ENCODE assay signal across 12 cellular contexts in genomic region chr4:124030038-124030638, GRCh38.
DNase-seq lines count a peak whose midpoint lies in the region; ATAC-seq and TF ChIP-seq lines count a peak whose summit lies in the region.
"Had no signal": no experiment of that assay in that cellular context is flagged by ENCODE, and none has a peak within 500 bp of the region (broad histone marks: within the 10 kb centered on the region; RNA-seq: fewer than 3 reads in every experiment).

No MANE protein-coding gene starts in this region.

- H2AFZ ChIP-seq in neural progenitor cell (replicated peaks) = no peak overlapping the region

- H3K27me3 ChIP-seq in cardiac muscle cell (no peaks in the 10 kb centered on the region), neural progenitor cell (no peaks in the 10 kb centered on the region), aorta (ENCODE audit: control insufficient read depth in 1 of 2, insufficient read depth in 2 of 2, low read length in 1 of 2) (no peaks in the 10 kb centered on the region)
- H3K27me3 ChIP-seq: thyroid gland had no signal

- no peaks in the 10 kb centered on the region for H3K36me3 ChIP-seq in cardiac muscle cell
- no peaks in the 10 kb centered on the region for H3K36me3 ChIP-seq in neural progenitor cell
- H3K36me3 ChIP-seq in aorta (ENCODE audit: control insufficient read depth in 1 of 2, insufficient read depth in 2 of 2, low read length in 1 of 2) = no peaks in the 10 kb centered on the region
- H3K36me3 ChIP-seq: thyroid gland had no signal

- H3K9me3 ChIP-seq in cardiac muscle cell (ENCODE audit: low read depth) (no peaks in the 10 kb centered on the region), neural progenitor cell (ENCODE audit: low read depth) (no peaks in the 10 kb centered on the region), aorta (ENCODE audit: control insufficient read depth, low read length) (no peaks in the 10 kb centered on the region)
- H3K9me3 ChIP-seq: thyroid gland had no signal

- ATAC-seq in aorta (ENCODE audit: low FRiP score) (peak; percentile 44), GM19397 (IDR thresholded peaks at IDR 0.05; ENCODE audit: unreplicated experiment) (no peak)

- H3K4me1 Mint-ChIP-seq in neural progenitor cell = peaks cover 12% of the 10 kb centered on the region

- intact Hi-C loops in aorta (cut with DNase I) = no loop called here

- DNase-seq in NCI-H82 (lab: John Stamatoyannopoulos, UW) = peak; percentile 6
- DNase-seq in NCI-H82 treated with DMSO at 0.1 percent for 48 hours (lab: John Stamatoyannopoulos, UW; ENCODE audit: unreplicated experiment) = no peak
- peak in 1 of 2 donors; percentile 17 for DNase-seq in cardiac muscle cell (ENCODE audit: low read depth in 1 of 2, low spot score in 1 of 2)
- peak; percentile 20 for DNase-seq in neural progenitor cell (ENCODE audit: low spot score)
- no peak for DNase-seq in aorta
- no peak for DNase-seq in activated T-cell treated with anti-CD3 and anti-CD28 coated beads, Interleukin-2, amount 50 U/mL, for 1 hour
- no peak for DNase-seq in NCI-H1105 treated with DMSO at 0.1 percent for 48 hours (lab: John Stamatoyannopoulos, UW)
- DNase-seq: activated CD4-positive, alpha-beta memory T cell treated with anti-CD3 and anti-CD28 coated beads for 36 hours; cortex of kidney; NCI-H2171 treated with DMSO at 0.1 percent for 48 hours; thyroid gland had no signal

- peak overlapping the region; percentile 20 for H3K27ac ChIP-seq in cardiac muscle cell
- no peak overlapping the region for H3K27ac ChIP-seq in neural progenitor cell
- no peak overlapping the region for H3K27ac ChIP-seq in aorta (ENCODE audit: low read depth in 1 of 2, low read length in 2 of 2)

- no peaks in the 10 kb centered on the region for H4K20me1 ChIP-seq in neural progenitor cell (ENCODE audit: low read depth)

- no peak overlapping the region for H3K4me2 ChIP-seq in neural progenitor cell

- H3K4me3 Mint-ChIP-seq in neural progenitor cell = no peak overlapping the region
- H3K4me3 Mint-ChIP-seq: activated CD4-positive, alpha-beta memory T cell treated with anti-CD3 and anti-CD28 coated beads for 36 hours had no signal

- peaks cover 22% of the 10 kb centered on the region for H3K4me1 ChIP-seq in cardiac muscle cell (ENCODE audit: low read depth)
- H3K4me1 ChIP-seq in neural progenitor cell = no peaks in the 10 kb centered on the region
- peaks cover 2 to 3% of the 10 kb centered on the region in 2 donors for H3K4me1 ChIP-seq in aorta (ENCODE audit: control insufficient read depth in 1 of 2, insufficient read depth in 2 of 2, low read length in 2 of 2)

- no peaks in the 10 kb centered on the region for H3K36me3 Mint-ChIP-seq in neural progenitor cell
- H3K36me3 Mint-ChIP-seq: activated CD4-positive, alpha-beta memory T cell treated with anti-CD3 and anti-CD28 coated beads for 36 hours had no signal

- TF ChIP-seq CTCF in cardiac muscle cell (IDR thresholded peaks at IDR 0.05; ENCODE audit: low read depth, low read length) (no peak), neural progenitor cell (IDR thresholded peaks at IDR 0.05) (no peak)

- H3K4me3 ChIP-seq in cardiac muscle cell (no peak overlapping the region), neural progenitor cell (no peak overlapping the region), aorta (ENCODE audit: low read length in 2 of 2) (no peak overlapping the region)
- H3K4me3 ChIP-seq: thyroid gland had no signal

- H3K27ac Mint-ChIP-seq in neural progenitor cell = no peak overlapping the region
- H3K27ac Mint-ChIP-seq: activated CD4-positive, alpha-beta memory T cell treated with anti-CD3 and anti-CD28 coated beads for 36 hours had no signal

- H3K9me3 Mint-ChIP-seq in neural progenitor cell = peaks cover 9% of the 10 kb centered on the region
- H3K9me3 Mint-ChIP-seq: activated CD4-positive, alpha-beta memory T cell treated with anti-CD3 and anti-CD28 coated beads for 36 hours had no signal

- H3K9ac ChIP-seq in neural progenitor cell = no peak overlapping the region

- WGBS in aorta, 2 donors = 41 to 51% methylated on average over 3 of the region's 3 CpGs

- H3K27me3 Mint-ChIP-seq in neural progenitor cell (ENCODE audit: insufficient read depth, low read depth) = peaks cover 4% of the 10 kb centered on the region
- H3K27me3 Mint-ChIP-seq: activated CD4-positive, alpha-beta memory T cell treated with anti-CD3 and anti-CD28 coated beads for 36 hours had no signal

- no peaks in the 10 kb centered on the region for H3K79me2 ChIP-seq in neural progenitor cell (ENCODE audit: low read depth)

- no peaks in the 10 kb centered on the region for H3F3A ChIP-seq in neural progenitor cell (ENCODE audit: low read depth)

Comparison
In these comparisons a context has a peak if more than half of its experiments do, and no peak if none do; other contexts are left out.
1. DNase-seq: peak in NCI-H82 (single experiment) and neural progenitor cell (single experiment); none in NCI-H82 treated with DMSO at 0.1 percent for 48 hours (single experiment), aorta (0 of 2), activated T-cell treated with anti-CD3 and anti-CD28 coated beads, Interleukin-2, amount 50 U/mL, for 1 hour (single experiment) and NCI-H1105 treated with DMSO at 0.1 percent for 48 hours (single experiment).